17 cellular contexts compared by ENCODE assay signal in genomic region chr5:168096525-168096924, GRCh38.
DNase-seq lines count a peak whose midpoint lies in the region; ATAC-seq and TF ChIP-seq lines count a peak whose summit lies in the region.
"Had no signal": no experiment of that assay in that cellular context is flagged by ENCODE, and none has a peak within 500 bp of the region (broad histone marks: within the 10 kb centered on the region; RNA-seq: fewer than 3 reads in every experiment).

No MANE protein-coding gene starts in this region.

- no peaks in the 10 kb centered on the region for H3K27me3 ChIP-seq in testis
- H3K27me3 ChIP-seq: BLaER1 had no signal

- peak overlapping the region; percentile 76 for H3K27ac Mint-ChIP-seq in progenitor cell of endocrine pancreas
- H3K27ac Mint-ChIP-seq: CD14-positive monocyte; CD4-positive, alpha-beta memory T cell; CD4-positive, CD25-positive, alpha-beta regulatory T cell; CD8-positive, alpha-beta memory T cell had no signal

- H3K9me3 ChIP-seq in testis, result no peaks in the 10 kb centered on the region
- H3K9me3 ChIP-seq: BE2C, BLaER1 had no signal

- H3K4me1 ChIP-seq in testis, result no peaks in the 10 kb centered on the region
- H3K4me1 ChIP-seq: BE2C, BLaER1 had no signal

- H3K9me3 Mint-ChIP-seq in progenitor cell of endocrine pancreas (ENCODE audit: low read depth), result no peaks in the 10 kb centered on the region
- H3K9me3 Mint-ChIP-seq: CD4-positive, CD25-positive, alpha-beta regulatory T cell; CD8-positive, alpha-beta memory T cell had no signal

- WGBS in testis, 2 donors, result 55 to 64% methylated on average over 1 of the region's 1 CpG

- H3K4me3 ChIP-seq in testis, result no peak overlapping the region
- H3K4me3 ChIP-seq: BLaER1 had no signal

- peaks cover 14% of the 10 kb centered on the region for H3K4me1 Mint-ChIP-seq in progenitor cell of endocrine pancreas (ENCODE audit: low read depth)
- H3K4me1 Mint-ChIP-seq: CD14-positive monocyte; CD4-positive, alpha-beta memory T cell; CD4-positive, CD25-positive, alpha-beta regulatory T cell; CD8-positive, alpha-beta memory T cell had no signal

- intact Hi-C loops in left colon (cut with DNase I, micrococcal nuclease), result no loop called here
- intact Hi-C loops in testis (cut with DNase I; ENCODE audit: low total_unique reads), result no loop called here

- H3K4me3 Mint-ChIP-seq in progenitor cell of endocrine pancreas (ENCODE audit: low read depth), result no peak overlapping the region
- H3K4me3 Mint-ChIP-seq: CD14-positive monocyte; CD4-positive, alpha-beta memory T cell; CD4-positive, CD25-positive, alpha-beta regulatory T cell; CD8-positive, alpha-beta memory T cell had no signal

- DNase-seq in left colon (no peak), progenitor cell of endocrine pancreas (ENCODE audit: low spot score, unreplicated experiment) (no peak), testis (no peak), NCI-H446 (lab: John Stamatoyannopoulos, UW) (no peak), DMS 273 treated with DMSO at 0.1 percent for 48 hours (lab: John Stamatoyannopoulos, UW) (no peak)
- DNase-seq: 8988T; ACHN; BE2C; C1 segment of cervical spinal cord; CD4-positive, alpha-beta memory T cell; CD4-positive, CD25-positive, alpha-beta regulatory T cell; CD8-positive, alpha-beta memory T cell; COR-L47; DMS79 treated with DMSO at 0.1 percent for 48 hours; GF-D8 had no signal

- H3K27me3 Mint-ChIP-seq in progenitor cell of endocrine pancreas, result no peaks in the 10 kb centered on the region

- peak; percentile 51 for ATAC-seq in left colon

- no peak for TF ChIP-seq CTCF in progenitor cell of endocrine pancreas (IDR thresholded peaks at IDR 0.05; ENCODE audit: unreplicated experiment)
- TF ChIP-seq CTCF in testis (IDR thresholded peaks at IDR 0.05), result no peak

- no peaks in the 10 kb centered on the region for H3K36me3 Mint-ChIP-seq in progenitor cell of endocrine pancreas (ENCODE audit: insufficient read depth)
- H3K36me3 Mint-ChIP-seq: CD14-positive monocyte; CD4-positive, alpha-beta memory T cell; CD4-positive, CD25-positive, alpha-beta regulatory T cell; CD8-positive, alpha-beta memory T cell had no signal

- H3K36me3 ChIP-seq in testis (ENCODE audit: low read depth, missing control alignments), result no peaks in the 10 kb centered on the region
- H3K36me3 ChIP-seq: BE2C had no signal

- TF ChIP-seq POLR2A in testis (IDR thresholded peaks at IDR 0.05), result no peak

- no peak overlapping the region for H3K27ac ChIP-seq in testis
- H3K27ac ChIP-seq: BLaER1 had no signal
